Comparison of ENCODE assay signal across 17 cellular contexts in genomic region chr9:129160712-129161533, GRCh38. TPM values are rescaled to one million over a fixed set of nuclear protein-coding genes. Genes with fewer than 3 reads are reported as not detected.
DNase-seq lines count a peak whose midpoint lies in the region; TF ChIP-seq lines count a peak whose summit lies in the region.
"Had no signal": no experiment of that assay in that cellular context is flagged by ENCODE, and none has a peak within 500 bp of the region (broad histone marks: within the 10 kb centered on the region; RNA-seq: fewer than 3 reads in every experiment).

No MANE protein-coding gene starts in this region.

- H3K27me3 ChIP-seq in prostate gland (replicated peaks; ENCODE audit: insufficient read depth), result no peaks in the 10 kb centered on the region
- no peaks in the 10 kb centered on the region for H3K27me3 ChIP-seq in left ventricle myocardium inferior (ENCODE audit: low read depth)

- TF ChIP-seq POLR2A in prostate gland (IDR thresholded peaks at IDR 0.05), result no peak

- DNase-seq in HCEC 1CT (peak; percentile 42), astrocyte of the hippocampus (ENCODE audit: low read depth, low spot score) (peak; percentile 52), iris pigment epithelial cell (ENCODE audit: low read depth) (peak; percentile 91), NOMO-1 treated with DMSO at 0.1 percent for 48 hours (lab: John Stamatoyannopoulos, UW; ENCODE audit: unreplicated experiment) (no peak), prostate gland (ENCODE audit: low spot score) (no peak), left ventricle myocardium inferior (no peak)
- DNase-seq in activated CD8-positive, alpha-beta memory T cell treated with anti-CD3 and anti-CD28 coated beads, Interleukin-2, amount 50 U/mL, for 48 hours, result no peak
- DNase-seq: activated CD4-positive, alpha-beta T cell treated with anti-CD3 and anti-CD28 coated beads, Interleukin-2, amount 50 U/mL, for 48 hours; activated naive CD4-positive, alpha-beta T cell treated with Interleukin-2 at 50 U/mL for 16 hours; anterior cingulate cortex; effector memory CD8-positive, alpha-beta T cell; KBM-7; NCI-H2081; NCI-H510A; psoas muscle; stimulated activated CD4-positive, alpha-beta T cell treated with anti-CD3 and anti-CD28 coated beads, Interleukin-4, amount 100 ng/mL, for 4 hours had no signal

- H3K4me3 ChIP-seq in prostate gland, result no peak overlapping the region
- no peak overlapping the region for H3K4me3 ChIP-seq in left ventricle myocardium inferior
- H3K4me3 ChIP-seq: psoas muscle had no signal

- H3K27ac ChIP-seq in 22Rv1 (peak overlapping the region; percentile 27; the same call in 1 of the 2 replicates), prostate gland (no peak overlapping the region), left ventricle myocardium inferior (replicated peaks) (no peak overlapping the region)
- H3K27ac ChIP-seq: psoas muscle had no signal

- WGBS in prostate gland, result 92% methylated on average over 10 of the region's 10 CpGs

- intact Hi-C loops in prostate gland (cut with DNase I), result no loop called here
- intact Hi-C loops in left ventricle myocardium inferior (cut with micrococcal nuclease), result no loop called here

- H3K9me3 ChIP-seq in prostate gland (no peaks in the 10 kb centered on the region), left ventricle myocardium inferior (replicated peaks) (no peaks in the 10 kb centered on the region)
- H3K9me3 ChIP-seq: psoas muscle had no signal

- H3K4me1 ChIP-seq in prostate gland (replicated peaks), result peaks cover 3% of the 10 kb centered on the region
- H3K4me1 ChIP-seq in left ventricle myocardium inferior, result no peaks in the 10 kb centered on the region

- TF ChIP-seq CTCF in 22Rv1 (IDR thresholded peaks at IDR 0.05), result no peak
- TF ChIP-seq CTCF in prostate gland (IDR thresholded peaks at IDR 0.05), result no peak
- no peak for TF ChIP-seq CTCF in left ventricle myocardium inferior (IDR thresholded peaks at IDR 0.05; ENCODE audit: borderline replicate concordance)

- H3K36me3 ChIP-seq in prostate gland (no peaks in the 10 kb centered on the region), left ventricle myocardium inferior (no peaks in the 10 kb centered on the region)

RNA-seq across cellular contexts. Expression of gene IER5L, which starts 17.1 kb away (rescaled TPM):
- 10 to 100 TPM in 1 of 2 donors, 1 to 10 TPM in 1; 7.2 to 30.7 TPM for total RNA-seq in prostate gland
- total RNA-seq in left ventricle myocardium inferior, result 3.8 TPM

RNA-seq across cellular contexts. Expression of gene PTPA, which starts 49.7 kb away (rescaled TPM):
- 100 to 1,000 TPM; 165 to 173 TPM for total RNA-seq in prostate gland
- 162 TPM for total RNA-seq in left ventricle myocardium inferior

RNA-seq across cellular contexts. Expression of gene CRAT, which starts 50.3 kb away (rescaled TPM):
- total RNA-seq in prostate gland, result 10 to 100 TPM; 59.8 to 98.3 TPM
- 85.3 TPM for total RNA-seq in left ventricle myocardium inferior

Comparison
In these comparisons a context has a peak if more than half of its experiments do, and no peak if none do; other contexts are left out.
1. DNase-seq: peak in HCEC 1CT (single experiment), astrocyte of the hippocampus (single experiment) and iris pigment epithelial cell (single experiment); none in activated CD8-positive, alpha-beta memory T cell treated with anti-CD3 and anti-CD28 coated beads, Interleukin-2, amount 50 U/mL, for 48 hours (single experiment), NOMO-1 treated with DMSO at 0.1 percent for 48 hours (single experiment), prostate gland (single experiment) and left ventricle myocardium inferior (single experiment).